In genomic region chr7:137986252-137987010, GRCh38 we compare ENCODE assay signal across 10 cellular contexts. TPM values are rescaled to one million over a fixed set of nuclear protein-coding genes. Genes with fewer than 3 reads are reported as not detected.
A peak's percentile ranks its signal among the peaks of the same experiment; 100 is the strongest.
DNase-seq lines count a peak whose midpoint lies in the region; ATAC-seq and TF ChIP-seq lines count a peak whose summit lies in the region.
"Had no signal": no experiment of that assay in that cellular context is flagged by ENCODE, and none has a peak within 500 bp of the region (broad histone marks: within the 10 kb centered on the region; RNA-seq: fewer than 3 reads in every experiment).

No MANE protein-coding gene starts in this region.

- intact Hi-C loops in Calu3 (cut with micrococcal nuclease; ENCODE audit: unreplicated experiment) = no loop called here

- H3K9me3 Mint-ChIP-seq in nephron progenitor cell (peaks cover 14% of the 10 kb centered on the region), Calu3 (ENCODE audit: low read depth, unreplicated experiment) (peaks cover 2% of the 10 kb centered on the region)

- H3K4me3 ChIP-seq in ACC112 (ENCODE audit: low read depth, low read length) = peak overlapping the region; percentile 38

- peak; percentile 55 to 78 for DNase-seq in NCI-H187 (lab: John Stamatoyannopoulos, UW)
- DNase-seq in fibroblast of gingiva (ENCODE audit: low read depth) = peak; percentile 75
- DNase-seq in nephron progenitor cell = no peak
- DNase-seq in Calu3 = no peak
- no peak for DNase-seq in NCI-H2227 treated with DMSO at 0.1 percent for 48 hours (lab: John Stamatoyannopoulos, UW)
- DNase-seq in NCI-H446 (lab: John Stamatoyannopoulos, UW) = no peak
- DNase-seq: C1 segment of cervical spinal cord had no signal

- no peak for ATAC-seq in HG02763 (IDR thresholded peaks at IDR 0.05; ENCODE audit: unreplicated experiment)
- ATAC-seq: esophagus mucosa had no signal

- H3K27me3 Mint-ChIP-seq in nephron progenitor cell (ENCODE audit: low read depth, poor library complexity) (peaks cover 3% of the 10 kb centered on the region), Calu3 (ENCODE audit: unreplicated experiment) (no peaks in the 10 kb centered on the region)

- peaks cover 4% of the 10 kb centered on the region for H3K4me1 Mint-ChIP-seq in nephron progenitor cell
- peaks cover 6% of the 10 kb centered on the region for H3K4me1 Mint-ChIP-seq in Calu3 (ENCODE audit: low read depth, unreplicated experiment)

- TF ChIP-seq CTCF in nephron progenitor cell (IDR thresholded peaks at IDR 0.05) (no peak), Calu3 (IDR thresholded peaks at IDR 0.05; ENCODE audit: unreplicated experiment) (no peak)

- H3K4me1 ChIP-seq in ACC112 (ENCODE audit: control insufficient read depth, insufficient read depth, low read length, unreplicated experiment) = peaks cover 88% of the 10 kb centered on the region

- no peak overlapping the region for H3K4me3 Mint-ChIP-seq in nephron progenitor cell
- no peak overlapping the region for H3K4me3 Mint-ChIP-seq in Calu3 (ENCODE audit: low read depth, unreplicated experiment)

- H3K27ac ChIP-seq in ACC112 (ENCODE audit: low read depth, low read length) = peak overlapping the region; percentile 79

- H3K36me3 Mint-ChIP-seq in nephron progenitor cell (ENCODE audit: low read depth) (peaks cover 32% of the 10 kb centered on the region), Calu3 (ENCODE audit: insufficient read depth, unreplicated experiment) (no peaks in the 10 kb centered on the region)

- H3K79me2 ChIP-seq in ACC112 (ENCODE audit: control insufficient read depth, insufficient read depth, low read length, unreplicated experiment) = peaks cover 94% of the 10 kb centered on the region

- H3K27ac Mint-ChIP-seq in nephron progenitor cell (peak overlapping the region; percentile 91), Calu3 (ENCODE audit: unreplicated experiment) (no peak overlapping the region)

- peaks cover 11% of the 10 kb centered on the region; the same call in 1 of the 2 replicates for H3K36me3 ChIP-seq in ACC112 (ENCODE audit: insufficient read depth, low read length)

- no peak overlapping the region for H2AFZ ChIP-seq in ACC112 (ENCODE audit: low read length, unreplicated experiment)

- no TSS peak for BruUV-seq in Calu3 (replicated peaks; lab: Mats Ljungman, UMichigan)

- no peaks in the 10 kb centered on the region for H3K27me3 ChIP-seq in ACC112 (ENCODE audit: insufficient read depth, low read length)

- CTCF ChIA-PET in Calu3 (lab: Charles Lee) = no interaction called here

RNA-seq across cellular contexts. Expression of gene CREB3L2, which starts 15.5 kb away (rescaled TPM):
- 34.5 and 39.9 TPM in 2 replicates for total RNA-seq in Calu3 (2022)

Comparison
In these comparisons a context has a peak if more than half of its experiments do, and no peak if none do; other contexts are left out.
1. DNase-seq: peak in NCI-H187 (2 of 2) and fibroblast of gingiva (single experiment); none in nephron progenitor cell (single experiment), Calu3 (single experiment), NCI-H2227 treated with DMSO at 0.1 percent for 48 hours (single experiment) and NCI-H446 (0 of 2).